1 cellular context compared by ENCODE assay signal in genomic region chr12:78087363-78087675, GRCh38.
TF ChIP-seq lines count a peak whose summit lies in the region.

No MANE protein-coding gene starts in this region.

TF ChIP-seq in endothelial cell of umbilical vein, 7 proteins besides CTCF, POLR2A, EP300 and RAD21 (continued from another document):
- TF ChIP-seq POLR2AphosphoS5 (IDR thresholded peaks at IDR 0.05; ENCODE audit: insufficient read depth, low read depth, low read length), result no peak
